32 cellular contexts compared by ENCODE assay signal in the genomic region with DNA sequence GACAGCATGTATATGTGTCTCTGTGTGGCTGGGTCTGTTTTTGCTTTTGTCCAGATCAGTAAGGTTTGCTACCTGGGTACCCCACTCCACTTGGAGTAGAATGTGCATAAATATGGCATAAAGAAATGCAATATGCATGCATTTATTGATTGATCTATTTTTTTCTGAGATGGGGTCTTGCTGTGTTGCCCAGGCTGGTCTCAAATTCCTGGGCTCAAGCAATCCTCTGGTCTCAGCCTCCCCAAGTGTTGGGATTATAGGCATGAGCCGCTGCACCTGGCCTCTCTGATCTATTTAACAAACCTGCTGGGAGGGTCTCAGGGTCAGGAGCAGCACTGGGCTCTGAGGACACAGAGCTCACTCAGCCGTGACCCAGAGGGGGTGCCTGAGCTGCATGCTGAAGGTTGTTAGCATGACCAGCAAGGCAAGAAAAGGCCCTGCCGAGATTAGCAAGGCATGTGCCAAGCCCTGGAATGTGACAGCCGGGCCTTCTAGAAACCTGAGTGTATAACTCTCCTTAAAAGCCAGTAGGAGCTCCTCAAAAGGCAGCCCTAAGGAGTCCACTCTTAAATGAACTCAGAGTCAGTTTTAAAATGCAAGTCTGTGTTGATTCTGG. TPM values are rescaled to one million over a fixed set of nuclear protein-coding genes. Genes with fewer than 3 reads are reported as not detected.
DNase-seq lines count a peak whose midpoint lies in the region; ATAC-seq, FAIRE-seq and TF ChIP-seq lines count a peak whose summit lies in the region.
"Had no signal": no experiment of that assay in that cellular context is flagged by ENCODE, and none has a peak within 500 bp of the region (broad histone marks: within the 10 kb centered on the region; RNA-seq: fewer than 3 reads in every experiment).

No MANE protein-coding gene starts in this region.

- H3K4me1 ChIP-seq in K562 (replicated peaks in 1 of 2; ENCODE audit: control insufficient read depth in 2 of 2, insufficient read depth in 2 of 2, low read length in 2 of 2) = peaks cover 0 to 8% of the 10 kb centered on the region in 2 experiments; a peak in 2 of 5 replicates
- H3K4me1 ChIP-seq in lower lobe of right lung = peaks cover 15% of the 10 kb centered on the region
- H3K4me1 ChIP-seq: BLaER1 treated with 17β-estradiol and CSF1 and Interleukin-3, amounts not matched to agents 10 nM and 100 nM; Peyer's patch; testis had no signal

- H4K20me1 ChIP-seq in K562 (replicated peaks; ENCODE audit: control insufficient read depth, insufficient read depth, low read length) = 0 out of 2 replicates have a peak, but pooled peaks cover 3% of the 10 kb centered on the region

- H3K4me1 Mint-ChIP-seq in activated CD4-positive, alpha-beta T cell treated with anti-CD3 and anti-CD28 coated beads, Interleukin-2, amount 10 ng/mL, durations not matched to agents 24 days and 14 days = peaks cover 8% of the 10 kb centered on the region
- H3K4me1 Mint-ChIP-seq in stimulated activated effector memory CD8-positive, alpha-beta T cell treated with anti-CD3 and anti-CD28 coated beads, Interleukin-12 subunit alpha, Interleukin-12 subunit beta, amount 100 ng/mL, for 72 hours = peaks cover 13% of the 10 kb centered on the region

- peaks cover 6% of the 10 kb centered on the region for H3K36me3 Mint-ChIP-seq in activated CD4-positive, alpha-beta T cell treated with anti-CD3 and anti-CD28 coated beads, Interleukin-2, amount 10 ng/mL, durations not matched to agents 24 days and 14 days (ENCODE audit: low read depth)
- peaks cover 9% of the 10 kb centered on the region for H3K36me3 Mint-ChIP-seq in stimulated activated effector memory CD8-positive, alpha-beta T cell treated with anti-CD3 and anti-CD28 coated beads, Interleukin-12 subunit alpha, Interleukin-12 subunit beta, amount 100 ng/mL, for 72 hours

- no peak for TF ChIP-seq RAD21 in K562 (CRISPR knock-in tag; conservative IDR thresholded peaks at IDR 0.05 in 1 of 2, IDR thresholded peaks at IDR 0.05 in 1 of 2)

- WGBS in K562 (ENCODE audit: insufficient coverage, low coverage, missing lambda C conversion rate) = 65% methylated on average over 4 of the region's 4 CpGs

- H2AFZ ChIP-seq in K562 (ENCODE audit: low read depth, low read length) = no peak overlapping the region

- POLR2A ChIA-PET in K562 (lab: Yijun Ruan, JAX) = interaction anchor here (1.3 to 3.4 kb wide), 3 partner anchors 13 to 18 kb away, joined by 4 to 24 read pairs (median 5); no protein-coding TSS in a partner anchor

- BruUV-seq in K562 (replicated peaks; lab: Mats Ljungman, UMichigan) = no TSS peak

- ATAC-seq in K562 = no peak
- ATAC-seq in lower lobe of right lung = peak; percentile 34 to 53
- ATAC-seq in stimulated activated effector memory CD8-positive, alpha-beta T cell treated with anti-CD3 and anti-CD28 coated beads, Interleukin-12 subunit alpha, Interleukin-12 subunit beta, amount 100 ng/mL, for 72 hours = no peak
- ATAC-seq: effector memory CD8-positive, alpha-beta T cell; natural killer cell treated with Interleukin-12 subunit alpha and Interleukin-12 subunit beta and Interleukin-15 and Interleukin-18, amount 100 ng/mL, for 72 hours had no signal

- H3K4me3 Mint-ChIP-seq in activated CD4-positive, alpha-beta T cell treated with anti-CD3 and anti-CD28 coated beads, Interleukin-2, amount 10 ng/mL, durations not matched to agents 24 days and 14 days = no peak overlapping the region
- H3K4me3 Mint-ChIP-seq in stimulated activated effector memory CD8-positive, alpha-beta T cell treated with anti-CD3 and anti-CD28 coated beads, Interleukin-12 subunit alpha, Interleukin-12 subunit beta, amount 100 ng/mL, for 72 hours = no peak overlapping the region
- H3K4me3 Mint-ChIP-seq: activated CD4-positive, alpha-beta T cell treated with anti-CD3 and anti-CD28 coated beads, Interleukin-2, amount 10 ng/mL, durations not matched to agents 7 days and 5 days; effector memory CD8-positive, alpha-beta T cell; natural killer cell treated with Interleukin-12 subunit alpha and Interleukin-12 subunit beta and Interleukin-15 and Interleukin-18, amount 100 ng/mL, for 72 hours; T-helper 2 cell treated with Interferon-gamma antibody and Interleukin-4, amounts not matched to agents 5 μg/mL and 100 μg/mL, for 36 hours had no signal

- H3K27ac Mint-ChIP-seq in activated CD4-positive, alpha-beta T cell treated with anti-CD3 and anti-CD28 coated beads, Interleukin-2, amount 10 ng/mL, durations not matched to agents 24 days and 14 days = peak overlapping the region; percentile 52
- peak overlapping the region; percentile 74 for H3K27ac Mint-ChIP-seq in stimulated activated effector memory CD8-positive, alpha-beta T cell treated with anti-CD3 and anti-CD28 coated beads, Interleukin-12 subunit alpha, Interleukin-12 subunit beta, amount 100 ng/mL, for 72 hours
- H3K27ac Mint-ChIP-seq: activated CD4-positive, alpha-beta T cell treated with anti-CD3 and anti-CD28 coated beads, Interleukin-2, amount 10 ng/mL, durations not matched to agents 7 days and 5 days; effector memory CD8-positive, alpha-beta T cell; T-helper 2 cell treated with Interferon-gamma antibody and Interleukin-4, amounts not matched to agents 5 μg/mL and 100 μg/mL, for 36 hours had no signal

- H3K4me2 ChIP-seq in K562 (ENCODE audit: insufficient read depth, low read length) = no peak overlapping the region
- H3K4me2 ChIP-seq: BLaER1 treated with 17β-estradiol and CSF1 and Interleukin-3, amounts not matched to agents 10 nM and 100 nM had no signal

- CTCF ChIA-PET in K562 (lab: Yijun Ruan, JAX; ENCODE audit: low intra/inter-chr PET ratio) = no interaction called here

- no peak for FAIRE-seq in K562 (lab: Jason Lieb, UNC)
- FAIRE-seq: GM12891, islet of Langerhans, small intestine, urothelium cell line had no signal

- H3K9me3 ChIP-seq in K562 (replicated peaks; ENCODE audit: control insufficient read depth, insufficient read depth, low read depth, low read length) (no peaks in the 10 kb centered on the region), lower lobe of right lung (no peaks in the 10 kb centered on the region)
- H3K9me3 ChIP-seq: BLaER1 treated with 17β-estradiol and CSF1 and Interleukin-3, amounts not matched to agents 10 nM and 100 nM; ovary; Peyer's patch; testis had no signal

- no peak overlapping the region for H3K9ac ChIP-seq in K562 (ENCODE audit: insufficient read depth in 1 of 2, low read depth in 2 of 2, low read length in 2 of 2)
- H3K9ac ChIP-seq: BLaER1 treated with 17β-estradiol and CSF1 and Interleukin-3, amounts not matched to agents 10 nM and 100 nM had no signal

- H3K4me3 ChIP-seq in K562 (no peak overlapping the region), lower lobe of right lung (no peak overlapping the region)
- H3K4me3 ChIP-seq: BLaER1 treated with 17β-estradiol and CSF1 and Interleukin-3, amounts not matched to agents 10 nM and 100 nM; ovary; Peyer's patch; testis had no signal

- no peak for TF ChIP-seq CTCF in K562 (IDR thresholded peaks at IDR 0.05 in 2 of 3, conservative IDR thresholded peaks at IDR 0.05 in 1 of 3; ENCODE audit: insufficient read depth in 2 of 3, low read depth in 1 of 3, low read length in 3 of 3)
- no peak for TF ChIP-seq CTCF in lower lobe of right lung (IDR thresholded peaks at IDR 0.05)

- no peak for TF ChIP-seq EP300 in K562 (IDR thresholded peaks at IDR 0.05; ENCODE audit: low read length)

- H3K9me3 Mint-ChIP-seq in activated CD4-positive, alpha-beta T cell treated with anti-CD3 and anti-CD28 coated beads, Interleukin-2, amount 10 ng/mL, durations not matched to agents 24 days and 14 days = no peaks in the 10 kb centered on the region
- H3K9me3 Mint-ChIP-seq in stimulated activated effector memory CD8-positive, alpha-beta T cell treated with anti-CD3 and anti-CD28 coated beads, Interleukin-12 subunit alpha, Interleukin-12 subunit beta, amount 100 ng/mL, for 72 hours = no peaks in the 10 kb centered on the region
- H3K9me3 Mint-ChIP-seq: activated CD4-positive, alpha-beta T cell treated with anti-CD3 and anti-CD28 coated beads, Interleukin-2, amount 10 ng/mL, durations not matched to agents 7 days and 5 days; effector memory CD8-positive, alpha-beta T cell; natural killer cell treated with Interleukin-12 subunit alpha and Interleukin-12 subunit beta and Interleukin-15 and Interleukin-18, amount 100 ng/mL, for 72 hours; T-helper 2 cell treated with Interferon-gamma antibody and Interleukin-4, amounts not matched to agents 5 μg/mL and 100 μg/mL, for 36 hours had no signal

- no peak for DNase-seq in activated CD4-positive, alpha-beta T cell treated with anti-CD3 and anti-CD28 coated beads, Interleukin-2, amount 10 ng/mL, durations not matched to agents 24 days and 14 days
- DNase-seq in activated CD4-positive, alpha-beta T cell treated with anti-CD3 and anti-CD28 coated beads for 48 hours = no peak
- DNase-seq in K562 (ENCODE audit: extremely low read depth in 1 of 4, low spot score in 3 of 4) = no peak
- no peak for DNase-seq in lower lobe of right lung
- no peak for DNase-seq in stimulated activated effector memory CD8-positive, alpha-beta T cell treated with anti-CD3 and anti-CD28 coated beads, Interleukin-12 subunit alpha, Interleukin-12 subunit beta, amount 100 ng/mL, for 72 hours (ENCODE audit: low spot score in 2 of 2)
- no peak for DNase-seq in iPS-NIHi11 (ENCODE audit: low spot score)
- no peak for DNase-seq in NCI-H2196 treated with DMSO at 0.1 percent for 48 hours (lab: John Stamatoyannopoulos, UW; ENCODE audit: unreplicated experiment)
- DNase-seq in T-helper 9 cell = no peak
- DNase-seq: activated CD4-positive, alpha-beta T cell treated with anti-CD3 and anti-CD28 coated beads, Interleukin-2, amount 10 ng/mL, durations not matched to agents 7 days and 5 days; activated naive CD4-positive, alpha-beta T cell treated with anti-CD3 and anti-CD28 coated beads, Interleukin-2, amount 50 U/mL, for 16 hours; amygdala; cortex of kidney; effector memory CD8-positive, alpha-beta T cell; glutamatergic neuron; NCI-H1092; NCI-H1694; NCI-H82; Peyer's patch; SHP77 treated with DMSO at 0.1 percent for 48 hours; small intestine; stimulated activated naive CD4-positive, alpha-beta T cell treated with Interleukin-2 at 50 U/mL for 16 hours; testis; WERI-Rb-1 had no signal

- H3K79me2 ChIP-seq in K562 (ENCODE audit: control insufficient read depth, insufficient read depth, low read length) = no peaks in the 10 kb centered on the region

- no peak for TF ChIP-seq POLR2A in K562 (conservative IDR thresholded peaks at IDR 0.05)

- H3K36me3 ChIP-seq in K562 (ENCODE audit: control insufficient read depth, insufficient read depth, low read length) = peaks cover 97% of the 10 kb centered on the region; the same call in 2 of the 3 replicates
- peaks cover 11% of the 10 kb centered on the region for H3K36me3 ChIP-seq in lower lobe of right lung
- H3K36me3 ChIP-seq: ovary had no signal

- no peak overlapping the region for H3K27ac ChIP-seq in K562 (ENCODE audit: extremely low read depth, low read depth, low read length)
- no peak overlapping the region for H3K27ac ChIP-seq in lower lobe of right lung
- H3K27ac ChIP-seq: 22Rv1; BLaER1 treated with 17β-estradiol and CSF1 and Interleukin-3, amounts not matched to agents 10 nM and 100 nM; ovary; Peyer's patch; testis; WERI-Rb-1 had no signal

- H3K27me3 Mint-ChIP-seq in activated CD4-positive, alpha-beta T cell treated with anti-CD3 and anti-CD28 coated beads, Interleukin-2, amount 10 ng/mL, durations not matched to agents 24 days and 14 days = no peaks in the 10 kb centered on the region
- H3K27me3 Mint-ChIP-seq: activated CD4-positive, alpha-beta T cell treated with anti-CD3 and anti-CD28 coated beads, Interleukin-2, amount 10 ng/mL, durations not matched to agents 7 days and 5 days; effector memory CD8-positive, alpha-beta T cell; natural killer cell treated with Interleukin-12 subunit alpha and Interleukin-12 subunit beta and Interleukin-15 and Interleukin-18, amount 100 ng/mL, for 72 hours had no signal

- H3K9me1 ChIP-seq in K562 (ENCODE audit: control insufficient read depth, insufficient read depth, low read length) = no peaks in the 10 kb centered on the region

- H3K27me3 ChIP-seq in K562 (ENCODE audit: control insufficient read depth in 2 of 2, insufficient read depth in 2 of 2, low read length in 2 of 2) (no peaks in the 10 kb centered on the region), lower lobe of right lung (ENCODE audit: low read depth) (no peaks in the 10 kb centered on the region)
- H3K27me3 ChIP-seq: BLaER1 treated with 17β-estradiol and CSF1 and Interleukin-3, amounts not matched to agents 10 nM and 100 nM; ovary; Peyer's patch; testis had no signal

- intact Hi-C loops in activated CD4-positive, alpha-beta T cell treated with anti-CD3 and anti-CD28 coated beads, Interleukin-2, amount 10 ng/mL, durations not matched to agents 24 days and 14 days (cut with micrococcal nuclease) = no loop called here
- intact Hi-C loops in K562 (cut with micrococcal nuclease) (no loop called here), lower lobe of right lung (cut with DNase I) (no loop called here)

- in situ Hi-C loops in K562 (cut with MboI) = no loop called here

RNA-seq across cellular contexts. Expression of a gene that starts 22.5 kb away (rescaled TPM):
- total RNA-seq in activated CD4-positive, alpha-beta T cell treated with anti-CD3 and anti-CD28 coated beads, Interleukin-2, amount 10 ng/mL, durations not matched to agents 24 days and 14 days = not detected in 2 replicates
- 22.6 and 51.1 TPM in 2 replicates for total RNA-seq in K562 (2011; cell fraction: chromatin; rRNA removed; ENCODE audit: low replicate concordance)
- 61.6 and 67.9 TPM in 2 replicates for total RNA-seq in K562 (2011; cell fraction: nucleolus; rRNA removed)
- total RNA-seq in K562 (2011; cell fraction: nucleoplasm; rRNA removed) = 42.1 and 42.2 TPM in 2 replicates
- 46.0 and 70.3 TPM in 2 replicates for total RNA-seq in K562 (2014; rRNA removed)
- total RNA-seq in K562 (2014; rRNA removed; fragmentation: Illumina TruSeq; extraction: Trizol) = 6.6 and 10.2 TPM in 2 replicates
- 24.7 and 26.1 TPM in 2 replicates for total RNA-seq in K562 (2015; rRNA removed; fragmentation: Illumina TruSeq; extraction: Trizol)
- total RNA-seq in K562 (2021) = 58.6 and 66.9 TPM in 2 replicates
- 11.2 and 55.2 TPM in 2 replicates for polyA plus RNA-seq in K562 (2011; rRNA removed)
- polyA plus RNA-seq in K562 (2011; cell fraction: cytosol; rRNA removed) = 21.6 and 35.4 TPM in 2 replicates
- 69.1 and 116 TPM in 2 replicates for polyA plus RNA-seq in K562 (2011; cell fraction: nucleus; rRNA removed)
- polyA plus RNA-seq in K562 (2012) = 80.4 and 94.8 TPM in 2 replicates
- 25.7 and 32.4 TPM in 2 replicates for polyA plus RNA-seq in K562 (2014; fragmentation: Illumina TruSeq; extraction: Trizol)
- 1 to 10 TPM; 3.2 to 4.3 TPM for polyA plus RNA-seq in K562 (2014; fragmentation: Nextera tagmentation; extraction: Ambion mirVana)
- polyA plus RNA-seq in K562 (2014; rRNA removed) = 37.9 and 43.9 TPM in 2 replicates
- polyA minus RNA-seq in K562 (2011; rRNA and poly(A)+ RNA removed) = 7.4 and 16.4 TPM in 2 replicates
- polyA minus RNA-seq in K562 (2011; cell fraction: cytosol; rRNA and poly(A)+ RNA removed) = 12.9 and 44.1 TPM in 2 replicates
- 17.9 and 38.1 TPM in 2 replicates for polyA minus RNA-seq in K562 (2011; cell fraction: nucleus; rRNA and poly(A)+ RNA removed)
- 25.7 TPM for total RNA-seq in lower lobe of right lung
- total RNA-seq: activated CD4-positive, alpha-beta T cell treated with anti-CD3 and anti-CD28 coated beads, Interleukin-2, amount 10 ng/mL, durations not matched to agents 7 days and 5 days; natural killer cell treated with Interleukin-12 subunit alpha and Interleukin-12 subunit beta and Interleukin-15 and Interleukin-18, amount 100 ng/mL, for 72 hours; NCI-H460 had no signal

Comparison
In these comparisons a context has a peak if more than half of its experiments do, and no peak if none do; other contexts are left out.
1. ATAC-seq: peak in lower lobe of right lung (2 of 2); none in K562 (single experiment) and stimulated activated effector memory CD8-positive, alpha-beta T cell treated with anti-CD3 and anti-CD28 coated beads, Interleukin-12 subunit alpha, Interleukin-12 subunit beta, amount 100 ng/mL, for 72 hours (single experiment).